In the genomic region with DNA sequence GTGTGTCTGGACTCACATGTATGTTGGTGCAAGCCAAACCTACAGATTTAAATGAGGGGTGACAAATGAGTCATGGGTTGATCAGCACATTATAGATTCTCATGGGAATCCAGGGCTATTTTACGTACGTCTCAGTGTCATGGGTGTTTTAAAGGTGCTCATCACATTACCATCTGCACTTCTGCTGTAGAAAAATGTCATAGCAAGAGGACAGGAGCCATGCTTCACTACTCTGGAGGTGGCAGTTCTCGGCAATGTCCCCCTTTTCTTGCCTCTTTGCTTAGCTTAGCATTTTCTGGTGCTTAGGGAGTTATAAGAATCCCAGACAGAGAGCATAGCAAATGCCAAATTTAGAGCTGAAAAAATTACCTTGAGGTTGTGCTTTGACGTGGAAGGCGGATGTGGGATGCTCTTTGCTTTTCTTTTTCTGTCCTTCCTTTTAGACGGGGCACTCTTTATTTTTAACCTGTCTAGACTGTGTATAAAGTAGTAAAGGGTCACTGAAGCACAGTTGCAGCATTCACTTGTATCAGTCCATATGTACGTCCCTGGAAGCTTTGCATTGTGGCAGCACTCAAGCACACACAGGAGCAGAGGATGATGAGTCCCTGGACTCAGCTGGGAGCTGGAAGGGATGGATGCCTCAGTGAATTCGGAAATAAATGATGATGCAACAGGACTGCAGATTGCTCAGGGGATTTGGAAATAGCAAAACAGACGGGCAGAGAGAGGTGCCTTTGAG, we compare ENCODE assay signal across 12 cellular contexts.
A peak's percentile ranks its signal among the peaks of the same experiment; 100 is the strongest.
DNase-seq lines count a peak whose midpoint lies in the region; ATAC-seq and TF ChIP-seq lines count a peak whose summit lies in the region.
"Had no signal": no experiment of that assay in that cellular context is flagged by ENCODE, and none has a peak within 500 bp of the region (broad histone marks: within the 10 kb centered on the region; RNA-seq: fewer than 3 reads in every experiment).

No MANE protein-coding gene starts in this region.

- DNase-seq in GM12865 (ENCODE audit: low read depth): peak; percentile 52
- DNase-seq in fibroblast of peridontal ligament (ENCODE audit: extremely low read depth): peak; percentile 7
- no peak for DNase-seq in kidney glomerular epithelial cell (lab: John Stamatoyannopoulos, UW)
- no peak for DNase-seq in NCI-H774 (lab: John Stamatoyannopoulos, UW)
- no peak for DNase-seq in NCI-H1417 (lab: John Stamatoyannopoulos, UW)
- DNase-seq: activated CD4-positive, alpha-beta T cell treated with anti-CD3 and anti-CD28 coated beads for 48 hours; H7; naive B cell had no signal

- no peaks in the 10 kb centered on the region for H3K36me3 ChIP-seq in gastroesophageal sphincter
- H3K36me3 ChIP-seq: tibial nerve had no signal

- no peak for TF ChIP-seq POLR2A in gastroesophageal sphincter (IDR thresholded peaks at IDR 0.05)

- no peak for TF ChIP-seq CTCF in GM12865 (IDR thresholded peaks at IDR 0.05; ENCODE audit: insufficient read depth, low read depth, low read length, missing control alignments)
- no peak for TF ChIP-seq CTCF in gastroesophageal sphincter (IDR thresholded peaks at IDR 0.05)

- ATAC-seq in GM21390 (IDR thresholded peaks at IDR 0.05; ENCODE audit: unreplicated experiment) (peak; percentile 62), HG03442 (IDR thresholded peaks at IDR 0.05; ENCODE audit: unreplicated experiment) (peak; percentile 65), gastroesophageal sphincter (no peak)

- no peaks in the 10 kb centered on the region for H3K4me1 ChIP-seq in gastroesophageal sphincter
- H3K4me1 ChIP-seq: tibial nerve had no signal

- H3K27me3 ChIP-seq in gastroesophageal sphincter: peaks cover 11% of the 10 kb centered on the region
- H3K27me3 ChIP-seq: tibial nerve had no signal

- no peak for TF ChIP-seq EP300 in gastroesophageal sphincter (IDR thresholded peaks at IDR 0.05)

- H3K9me3 ChIP-seq in gastroesophageal sphincter: no peaks in the 10 kb centered on the region
- H3K9me3 ChIP-seq: tibial nerve had no signal

- H3K27ac ChIP-seq in gastroesophageal sphincter: no peak overlapping the region
- H3K27ac ChIP-seq: tibial nerve had no signal

- 50 to 78% methylated on average over 6 to 9 of the region's 9 CpGs for WGBS in gastroesophageal sphincter (ENCODE audit: low coverage in 1 of 2), 2 donors

- H3K4me3 ChIP-seq in GM12865 (ENCODE audit: low read depth, low read length) (no peak overlapping the region), gastroesophageal sphincter (no peak overlapping the region)
- H3K4me3 ChIP-seq: tibial nerve had no signal

Comparison
In these comparisons a context has a peak if more than half of its experiments do, and no peak if none do; other contexts are left out.
1. DNase-seq: peak in GM12865 (single experiment) and fibroblast of peridontal ligament (single experiment); none in kidney glomerular epithelial cell (single experiment), NCI-H774 (single experiment) and NCI-H1417 (0 of 3).